30 cellular contexts compared by ENCODE assay signal in genomic region chr6:29984992-29985391, GRCh38.
"Had no signal": no experiment of that assay in that cellular context is flagged by ENCODE, and none has a peak within 500 bp of the region (broad histone marks: within the 10 kb centered on the region; RNA-seq: fewer than 3 reads in every experiment).

No MANE protein-coding gene starts in this region.

- H3K4me3 ChIP-seq: ovary, psoas muscle, right lobe of liver, sigmoid colon, stomach, thoracic aorta, thyroid gland, tibial nerve, upper lobe of left lung had no signal

- DNase-seq: naive thymus-derived CD8-positive, alpha-beta T cell; nephron progenitor cell; nucleus accumbens; ovary; posterior cingulate gyrus; psoas muscle; right cardiac atrium; right lobe of liver; sigmoid colon; small intestine; stimulated activated CD4-positive, alpha-beta T cell treated with anti-CD3 and anti-CD28 coated beads, Interleukin-15, amount 100 ng/mL, for 24 hours; stimulated activated CD4-positive, alpha-beta T cell treated with anti-CD3 and anti-CD28 coated beads, Interleukin-2, amount 100 ng/mL, for 24 hours; stimulated activated CD4-positive, alpha-beta T cell treated with anti-CD3 and anti-CD28 coated beads, Interleukin-2, amount 100 ng/mL, for 48 hours; stimulated activated CD4-positive, alpha-beta T cell treated with anti-CD3 and anti-CD28 coated beads, Interleukin-4, amount 100 ng/mL, for 24 hours; stimulated activated naive B cell treated with anti-CD40 and anti-IgM and Interleukin-4, amounts not matched to agents 10 μg/mL and 1 μg/mL and 100 μg/mL, for 72 hours; stimulated activated naive CD4-positive, alpha-beta T cell treated with Interleukin-2 at 50 U/mL for 16 hours; stomach; thyroid gland; trophoblast cell; upper lobe of left lung had no signal

- H3K9ac ChIP-seq: parathyroid adenoma had no signal

- H2AFZ ChIP-seq: parathyroid adenoma had no signal

- H3K27ac ChIP-seq: neutrophil, ovary, parathyroid adenoma, psoas muscle, right lobe of liver, sigmoid colon, stomach, thoracic aorta, thyroid gland, tibial nerve, upper lobe of left lung had no signal

- H3K27ac Mint-ChIP-seq: natural killer cell treated with Interleukin-12 subunit alpha and Interleukin-12 subunit beta and Interleukin-15 and Interleukin-18, amount 100 ng/mL, for 72 hours; nephron progenitor cell; progenitor cell of endocrine pancreas; stimulated activated effector memory CD8-positive, alpha-beta T cell treated with anti-CD3 and anti-CD28 coated beads, Interleukin-12 subunit alpha, Interleukin-12 subunit beta, amount 100 ng/mL, for 72 hours; stimulated activated naive B cell treated with anti-CD40 and anti-IgM and Interleukin-4, amounts not matched to agents 10 μg/mL and 1 μg/mL and 100 μg/mL, for 72 hours; stimulated activated naive CD8-positive, alpha-beta T cell treated with anti-CD3 and anti-CD28 coated beads, Interleukin-15, Interleukin-2, amounts not matched to agents 100 ng/mL and 50 ng/mL, for 24 hours had no signal

- H3K9me3 ChIP-seq: neutrophil, ovary, psoas muscle, right lobe of liver, sigmoid colon, stomach, thoracic aorta, thyroid gland, tibial nerve, upper lobe of left lung had no signal

- ATAC-seq: naive thymus-derived CD8-positive, alpha-beta T cell; psoas muscle; right cardiac atrium; right lobe of liver; stimulated activated effector memory CD8-positive, alpha-beta T cell treated with anti-CD3 and anti-CD28 coated beads, Interleukin-12 subunit alpha, Interleukin-12 subunit beta, amount 100 ng/mL, for 72 hours; stimulated activated naive B cell treated with anti-CD40 and anti-IgM and Interleukin-4, amounts not matched to agents 10 μg/mL and 1 μg/mL and 100 μg/mL, for 72 hours had no signal

- H3K36me3 Mint-ChIP-seq: natural killer cell treated with Interleukin-12 subunit alpha and Interleukin-12 subunit beta and Interleukin-15 and Interleukin-18, amount 100 ng/mL, for 72 hours; stimulated activated effector memory CD8-positive, alpha-beta T cell treated with anti-CD3 and anti-CD28 coated beads, Interleukin-12 subunit alpha, Interleukin-12 subunit beta, amount 100 ng/mL, for 72 hours; stimulated activated naive B cell treated with anti-CD40 and anti-IgM and Interleukin-4, amounts not matched to agents 10 μg/mL and 1 μg/mL and 100 μg/mL, for 72 hours had no signal

- H3K9me3 Mint-ChIP-seq: naive thymus-derived CD8-positive, alpha-beta T cell; natural killer cell treated with Interleukin-12 subunit alpha and Interleukin-12 subunit beta and Interleukin-15 and Interleukin-18, amount 100 ng/mL, for 72 hours; nephron progenitor cell; neural crest cell; stimulated activated effector memory CD8-positive, alpha-beta T cell treated with anti-CD3 and anti-CD28 coated beads, Interleukin-12 subunit alpha, Interleukin-12 subunit beta, amount 100 ng/mL, for 72 hours; stimulated activated naive B cell treated with anti-CD40 and anti-IgM and Interleukin-4, amounts not matched to agents 10 μg/mL and 1 μg/mL and 100 μg/mL, for 72 hours; stimulated activated naive CD8-positive, alpha-beta T cell treated with anti-CD3 and anti-CD28 coated beads, Interleukin-15, Interleukin-2, amounts not matched to agents 100 ng/mL and 50 ng/mL, for 24 hours had no signal

- H3K4me3 Mint-ChIP-seq: naive thymus-derived CD8-positive, alpha-beta T cell; natural killer cell treated with Interleukin-12 subunit alpha and Interleukin-12 subunit beta and Interleukin-15 and Interleukin-18, amount 100 ng/mL, for 72 hours; nephron progenitor cell; neural crest cell; stimulated activated effector memory CD8-positive, alpha-beta T cell treated with anti-CD3 and anti-CD28 coated beads, Interleukin-12 subunit alpha, Interleukin-12 subunit beta, amount 100 ng/mL, for 72 hours; stimulated activated naive B cell treated with anti-CD40 and anti-IgM and Interleukin-4, amounts not matched to agents 10 μg/mL and 1 μg/mL and 100 μg/mL, for 72 hours; stimulated activated naive CD8-positive, alpha-beta T cell treated with anti-CD3 and anti-CD28 coated beads, Interleukin-15, Interleukin-2, amounts not matched to agents 100 ng/mL and 50 ng/mL, for 24 hours had no signal

- FAIRE-seq: small intestine, urothelium cell line had no signal

- H3K36me3 ChIP-seq: neutrophil, ovary, right lobe of liver, sigmoid colon, stomach, thoracic aorta, thyroid gland, tibial nerve, upper lobe of left lung had no signal

- H3K4me1 Mint-ChIP-seq: naive thymus-derived CD8-positive, alpha-beta T cell; neural crest cell; stimulated activated effector memory CD8-positive, alpha-beta T cell treated with anti-CD3 and anti-CD28 coated beads, Interleukin-12 subunit alpha, Interleukin-12 subunit beta, amount 100 ng/mL, for 72 hours; stimulated activated naive B cell treated with anti-CD40 and anti-IgM and Interleukin-4, amounts not matched to agents 10 μg/mL and 1 μg/mL and 100 μg/mL, for 72 hours had no signal

- H3K27me3 ChIP-seq: neutrophil, ovary, right lobe of liver, sigmoid colon, stomach, thyroid gland, tibial nerve, upper lobe of left lung had no signal

- H3K4me1 ChIP-seq: parathyroid adenoma, psoas muscle, right lobe of liver, sigmoid colon, stomach, thyroid gland, tibial nerve, upper lobe of left lung had no signal
